ENCODE assay signal across 11 cellular contexts in genomic region chr11:104858882-104859735, GRCh38. TPM values are rescaled to one million over a fixed set of nuclear protein-coding genes. Genes with fewer than 3 reads are reported as not detected.
DNase-seq lines count a peak whose midpoint lies in the region; ATAC-seq, FAIRE-seq and TF ChIP-seq lines count a peak whose summit lies in the region.
"Had no signal": no experiment of that assay in that cellular context is flagged by ENCODE, and none has a peak within 500 bp of the region (broad histone marks: within the 10 kb centered on the region; RNA-seq: fewer than 3 reads in every experiment).

No MANE protein-coding gene starts in this region.

- no peaks in the 10 kb centered on the region for H3K79me2 ChIP-seq in smooth muscle cell (ENCODE audit: low read depth)

- no peaks in the 10 kb centered on the region for H3K36me3 ChIP-seq in smooth muscle cell (ENCODE audit: low read depth)
- H3K36me3 ChIP-seq in pancreas = no peaks in the 10 kb centered on the region

- H3K9me3 ChIP-seq in smooth muscle cell (replicated peaks; ENCODE audit: low read depth) (no peaks in the 10 kb centered on the region), pancreas (no peaks in the 10 kb centered on the region)
- H3K9me3 ChIP-seq: A549 had no signal

- H3K27me3 Mint-ChIP-seq in activated T-helper 17 cell treated with anti-CD3 and anti-CD28 coated beads, Interleukin-2, amount 50 U/mL, for 72 hours = no peaks in the 10 kb centered on the region

- no peaks in the 10 kb centered on the region for H4K20me1 ChIP-seq in smooth muscle cell (ENCODE audit: low read depth)

- DNase-seq in SIG-M5 treated with dmso at 0.1 percent for 504 hours (lab: John Stamatoyannopoulos, UW; ENCODE audit: unreplicated experiment) (peak; percentile 16), SIG-M5 (lab: John Stamatoyannopoulos, UW) (no peak), smooth muscle cell (lab: John Stamatoyannopoulos, UW; ENCODE audit: unreplicated experiment) (no peak), GDM1 (lab: John Stamatoyannopoulos, UW) (no peak), pancreas (no peak), head of caudate nucleus (no peak)
- DNase-seq: left ventricle myocardium superior, NCI-H748 treated with DMSO at 0.1 percent for 48 hours had no signal

- no peak overlapping the region for H3K4me3 ChIP-seq in smooth muscle cell
- H3K4me3 ChIP-seq in pancreas = no peak overlapping the region
- H3K4me3 ChIP-seq: A549 had no signal

- peak overlapping the region; percentile 76 for H3K27ac Mint-ChIP-seq in activated T-helper 17 cell treated with anti-CD3 and anti-CD28 coated beads, Interleukin-2, amount 50 U/mL, for 72 hours

- peak overlapping the region; percentile 64 for H3K4me3 Mint-ChIP-seq in activated T-helper 17 cell treated with anti-CD3 and anti-CD28 coated beads, Interleukin-2, amount 50 U/mL, for 72 hours

- no peak overlapping the region for H3K9ac ChIP-seq in smooth muscle cell (ENCODE audit: low read depth)

- H3K27ac ChIP-seq in smooth muscle cell (ENCODE audit: low read depth) (no peak overlapping the region), pancreas (no peak overlapping the region)
- H3K27ac ChIP-seq: A549 had no signal

- no peaks in the 10 kb centered on the region for H3K36me3 Mint-ChIP-seq in activated T-helper 17 cell treated with anti-CD3 and anti-CD28 coated beads, Interleukin-2, amount 50 U/mL, for 72 hours (ENCODE audit: low read depth)

- peaks cover 22% of the 10 kb centered on the region for H3K4me1 Mint-ChIP-seq in activated T-helper 17 cell treated with anti-CD3 and anti-CD28 coated beads, Interleukin-2, amount 50 U/mL, for 72 hours

- H3F3A ChIP-seq in smooth muscle cell (ENCODE audit: low read depth) = no peaks in the 10 kb centered on the region

- ATAC-seq in HG03354 (IDR thresholded peaks at IDR 0.05; ENCODE audit: poor library complexity, severe bottlenecking, unreplicated experiment) = peak; percentile 61
- peak; percentile 80 for ATAC-seq in activated T-helper 17 cell treated with anti-CD3 and anti-CD28 coated beads, Interleukin-2, amount 50 U/mL, for 72 hours (replicated peaks)
- no peak for ATAC-seq in pancreas
- ATAC-seq: A549, left ventricle myocardium superior had no signal

- no peak overlapping the region for H3K4me2 ChIP-seq in smooth muscle cell
- H3K4me2 ChIP-seq: A549 had no signal

- 47% methylated on average over 7 of the region's 7 CpGs for WGBS in smooth muscle cell (ENCODE audit: low lambda C conversion rate)
- WGBS in pancreas, 2 donors = 70 to 76% methylated on average over 7 of the region's 7 CpGs

- intact Hi-C loops in pancreas (cut with DNase I) (no loop called here), head of caudate nucleus (cut with DNase I) (no loop called here)

- no peaks in the 10 kb centered on the region for H3K4me1 ChIP-seq in smooth muscle cell (ENCODE audit: low read depth)
- H3K4me1 ChIP-seq in pancreas = no peaks in the 10 kb centered on the region
- H3K4me1 ChIP-seq: A549 had no signal

- H2AFZ ChIP-seq in smooth muscle cell (ENCODE audit: low read depth) = peak overlapping the region; percentile 11

- FAIRE-seq in pancreas (lab: Jason Lieb, UNC) = no peak
- FAIRE-seq: A549 had no signal

- no peaks in the 10 kb centered on the region for H3K9me3 Mint-ChIP-seq in activated T-helper 17 cell treated with anti-CD3 and anti-CD28 coated beads, Interleukin-2, amount 50 U/mL, for 72 hours

- no peaks in the 10 kb centered on the region for H3K27me3 ChIP-seq in smooth muscle cell (ENCODE audit: low read depth)
- no peaks in the 10 kb centered on the region for H3K27me3 ChIP-seq in pancreas

- TF ChIP-seq CTCF in smooth muscle cell (IDR thresholded peaks at IDR 0.05; ENCODE audit: borderline replicate concordance, insufficient read depth, poor library complexity, severe bottlenecking) (no peak), pancreas (IDR thresholded peaks at IDR 0.05) (no peak)

RNA-seq across cellular contexts. Expression of gene CASP12, which starts 39.2 kb away (rescaled TPM):
- not detected for total RNA-seq in activated T-helper 17 cell treated with anti-CD3 and anti-CD28 coated beads, Interleukin-2, amount 50 U/mL, for 72 hours
- not detected in 2 replicates for total RNA-seq in smooth muscle cell
- 0.23 TPM in 1 of 2 replicates, not detected in the other for polyA plus RNA-seq in smooth muscle cell
- under 1 TPM in 3 of 6 donors, not detected in 3; 0.16 to 0.23 (median 0.20) TPM for total RNA-seq in pancreas
- under 1 TPM; 0.46 to 0.66 TPM for polyA plus RNA-seq in pancreas
- total RNA-seq: left ventricle myocardium superior had no signal
- polyA plus RNA-seq: A549 had no signal

Comparison
In these comparisons a context has a peak if more than half of its experiments do, and no peak if none do; other contexts are left out.
1. ATAC-seq: peak in HG03354 (single experiment) and activated T-helper 17 cell treated with anti-CD3 and anti-CD28 coated beads, Interleukin-2, amount 50 U/mL, for 72 hours (single experiment); none in pancreas (0 of 4).